ENCODE assay signal across 8 cellular contexts in genomic region chr19:29843180-29844051, GRCh38. TPM values are rescaled to one million over a fixed set of nuclear protein-coding genes. Genes with fewer than 3 reads are reported as not detected.
DNase-seq lines count a peak whose midpoint lies in the region; ATAC-seq, FAIRE-seq and TF ChIP-seq lines count a peak whose summit lies in the region.

No MANE protein-coding gene starts in this region.

- TF ChIP-seq RAD21 in neural cell (conservative IDR thresholded peaks at IDR 0.05): no peak

- intact Hi-C loops in PC-9 (cut with micrococcal nuclease; ENCODE audit: unreplicated experiment): no loop called here

- CTCF ChIA-PET in PC-9 (lab: Charles Lee): no interaction called here

- no peak for FAIRE-seq in D721Med (lab: Jason Lieb, UNC)

- no peak overlapping the region for H3K9ac ChIP-seq in neural cell (ENCODE audit: low read length)

- H3K9me2 ChIP-seq in PC-9 (ENCODE audit: insufficient read depth): no peaks in the 10 kb centered on the region
- no peaks in the 10 kb centered on the region for H3K9me2 ChIP-seq in neural cell (ENCODE audit: insufficient read depth, low read length)

- H3K4me1 ChIP-seq in PC-9 (replicated peaks; ENCODE audit: insufficient read depth): peaks cover 23% of the 10 kb centered on the region

- POLR2A ChIA-PET in PC-9 (lab: Charles Lee; ENCODE audit: unreplicated experiment): interaction anchor here (0.5 to 0.7 kb wide), 3 partner anchors 9 to 172 kb away, joined by 3 to 18 read pairs (median 7); no protein-coding TSS in a partner anchor

- H2AFZ ChIP-seq in PC-9 (no peak overlapping the region), neural cell (ENCODE audit: low read depth, low read length) (no peak overlapping the region)

- H3K27me3 ChIP-seq in PC-9 (ENCODE audit: insufficient read depth, low read depth) (no peaks in the 10 kb centered on the region), neural cell (ENCODE audit: insufficient read depth, low read depth, low read length) (peaks cover 12% of the 10 kb centered on the region)

- BruUV-seq in PC-9 (replicated peaks; lab: Mats Ljungman, UMichigan): no TSS peak

- TF ChIP-seq CTCF in PC-9 (conservative IDR thresholded peaks at IDR 0.05) (no peak), epithelial cell of proximal tubule (conservative IDR thresholded peaks at IDR 0.05; ENCODE audit: low read depth, low read length) (no peak), neural cell (IDR thresholded peaks at IDR 0.05; ENCODE audit: poor library complexity, severe bottlenecking) (no peak), D721Med (IDR thresholded peaks at IDR 0.05; ENCODE audit: insufficient read depth, missing control alignments) (no peak)

- H4K20me1 ChIP-seq in PC-9 (ENCODE audit: insufficient read depth) (no peaks in the 10 kb centered on the region), neural cell (ENCODE audit: insufficient read depth) (no peaks in the 10 kb centered on the region)

- ATAC-seq in HG03520 (IDR thresholded peaks at IDR 0.05; ENCODE audit: unreplicated experiment) (no peak), HG03378 (IDR thresholded peaks at IDR 0.05; ENCODE audit: unreplicated experiment) (no peak)

- no peak for TF ChIP-seq EP300 in neural cell (conservative IDR thresholded peaks at IDR 0.05; ENCODE audit: poor library complexity, severe bottlenecking)

- H3K79me2 ChIP-seq in PC-9 (ENCODE audit: low read depth): no peaks in the 10 kb centered on the region
- no peaks in the 10 kb centered on the region for H3K79me2 ChIP-seq in neural cell (replicated peaks; ENCODE audit: insufficient read depth, low read length)

- DNase-seq in GM03348 (ENCODE audit: low spot score) (peak; percentile 33), PC-9 (peak in 1 of 2 experiments; percentile 46), epithelial cell of proximal tubule (ENCODE audit: low read depth) (no peak), dedifferentiated amniotic fluid mesenchymal stem cell (ENCODE audit: extremely low spot score) (no peak), D721Med (ENCODE audit: insufficient read length, low spot score) (no peak)

- no peaks in the 10 kb centered on the region for H3K36me3 ChIP-seq in PC-9 (ENCODE audit: low read depth)
- no peaks in the 10 kb centered on the region for H3K36me3 ChIP-seq in neural cell (ENCODE audit: insufficient read depth, low read length)

- H3K27ac ChIP-seq in PC-9: no peak overlapping the region
- H3K27ac ChIP-seq in neural cell (ENCODE audit: low read length): no peak overlapping the region

- no peaks in the 10 kb centered on the region for H3K9me3 ChIP-seq in PC-9 (ENCODE audit: insufficient read depth, low read depth)
- H3K9me3 ChIP-seq in neural cell (ENCODE audit: low read length): no peaks in the 10 kb centered on the region

- H3K4me2 ChIP-seq in PC-9 (peak overlapping the region; percentile 65), neural cell (ENCODE audit: low read length) (no peak overlapping the region)

- H3F3A ChIP-seq in PC-9 (ENCODE audit: insufficient read depth, low read depth) (peaks cover 36% of the 10 kb centered on the region), neural cell (ENCODE audit: insufficient read depth, low read length, poor library complexity, severe bottlenecking) (no peaks in the 10 kb centered on the region)

- H3K4me3 ChIP-seq in PC-9: peak overlapping the region; percentile 75; the same call in 1 of the 2 replicates
- H3K4me3 ChIP-seq in epithelial cell of proximal tubule (ENCODE audit: low read depth, low read length): peak overlapping the region; percentile 35
- peak overlapping the region; percentile 90 for H3K4me3 ChIP-seq in neural cell (ENCODE audit: low read length)

TF ChIP-seq in neural cell, 6 proteins besides CTCF, POLR2A, EP300 and RAD21:
- no peak for TF ChIP-seq REST (IDR thresholded peaks at IDR 0.05; ENCODE audit: borderline replicate concordance)
- no peak for TF ChIP-seq TAF1 (IDR thresholded peaks at IDR 0.05; ENCODE audit: low read depth)
- no peak for TF ChIP-seq SMC3 (conservative IDR thresholded peaks at IDR 0.05; ENCODE audit: poor library complexity)
- no peak for TF ChIP-seq POLR2AphosphoS5 (IDR thresholded peaks at IDR 0.05)
- TF ChIP-seq MXI1 (conservative IDR thresholded peaks at IDR 0.05; ENCODE audit: poor library complexity, severe bottlenecking): no peak
- TF ChIP-seq EZH2 (IDR thresholded peaks at IDR 0.05; ENCODE audit: borderline replicate concordance, insufficient read depth, low read length, poor library complexity, severe bottlenecking): no peak

RNA-seq across cellular contexts. Expression of gene CCNE1, which starts 31.6 kb away (rescaled TPM):
- 8.9 and 10.6 TPM in 2 replicates for total RNA-seq in PC-9 (2021)
- total RNA-seq in epithelial cell of proximal tubule: 18.6 and 22.1 TPM in 2 replicates
- polyA plus RNA-seq in neural cell: 3.4 and 4.1 TPM in 2 replicates
- polyA minus RNA-seq in neural cell: 1.0 and 1.2 TPM in 2 replicates

Comparison
In these comparisons a context has a peak if more than half of its experiments do, and no peak if none do; other contexts are left out.
1. H3K4me3 ChIP-seq: peak in every context shown above with its lines; median percentile 90 in neural cell; 75 in PC-9; 35 in epithelial cell of proximal tubule.